In the genomic region with DNA sequence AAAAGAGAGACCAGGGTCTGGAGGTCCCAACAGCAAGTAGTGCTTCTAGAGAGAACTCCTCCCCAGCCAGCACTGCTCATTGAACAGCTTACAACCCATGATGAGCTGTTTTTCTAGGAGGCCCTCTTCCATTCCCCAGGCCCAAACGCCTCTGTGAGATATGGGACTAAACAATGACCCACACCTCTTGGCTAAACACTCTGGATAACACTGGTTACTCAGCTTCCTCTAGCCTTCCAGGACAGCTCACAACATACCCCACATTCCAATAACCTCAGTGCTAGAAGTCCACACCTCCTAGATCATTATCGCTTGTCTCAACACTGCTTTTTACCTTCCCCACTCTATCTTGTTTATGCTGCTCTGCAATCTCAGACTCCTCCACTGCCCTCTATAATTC, we compare ENCODE assay signal across 12 cellular contexts. TPM values are rescaled to one million over a fixed set of nuclear protein-coding genes. Genes with fewer than 3 reads are reported as not detected.
A peak's percentile ranks its signal among the peaks of the same experiment; 100 is the strongest.
DNase-seq lines count a peak whose midpoint lies in the region; TF ChIP-seq lines count a peak whose summit lies in the region.
"Had no signal": no experiment of that assay in that cellular context is flagged by ENCODE, and none has a peak within 500 bp of the region (broad histone marks: within the 10 kb centered on the region; RNA-seq: fewer than 3 reads in every experiment).

No MANE protein-coding gene starts in this region.

- no peaks in the 10 kb centered on the region for H3K4me1 Mint-ChIP-seq in activated T-helper 1 cell treated with anti-CD3 and anti-CD28 coated beads, Interleukin-12 subunit alpha, Interleukin-12 subunit beta, Interleukin-2, Interleukin-4 antibody, amounts not matched to agents 30 ng/mL and 10 ng/mL and 1 ng/mL, durations not matched to agents 14 hours and 24 hours and 36 hours (ENCODE audit: low read depth)
- H3K4me1 Mint-ChIP-seq: activated CD4-positive, alpha-beta T cell treated with anti-CD3 and anti-CD28 coated beads for 36 hours had no signal

- H3K9me3 ChIP-seq in HUES48 (ENCODE audit: control insufficient read depth, insufficient read depth, low read length) (no peaks in the 10 kb centered on the region), colonic mucosa (no peaks in the 10 kb centered on the region)
- H3K9me3 ChIP-seq: heart left ventricle, right atrium auricular region had no signal

- intact Hi-C loops in activated T-helper 1 cell treated with anti-CD3 and anti-CD28 coated beads, Interleukin-12 subunit alpha, Interleukin-12 subunit beta, Interleukin-2, Interleukin-4 antibody, amounts not matched to agents 30 ng/mL and 10 ng/mL and 1 ng/mL, durations not matched to agents 14 hours and 24 hours and 36 hours (cut with micrococcal nuclease): no loop called here
- intact Hi-C loops in colonic mucosa (cut with DNase I): no loop called here

- H3K27ac ChIP-seq in HUES48 (ENCODE audit: low read depth, low read length) (peak overlapping the region; percentile 69), colonic mucosa (no peak overlapping the region)
- H3K27ac ChIP-seq: heart left ventricle, right atrium auricular region had no signal

- H3K4me1 ChIP-seq in HUES48 (ENCODE audit: control insufficient read depth, insufficient read depth, low read length) (peaks cover 10% of the 10 kb centered on the region), colonic mucosa (no peaks in the 10 kb centered on the region)
- H3K4me1 ChIP-seq: heart left ventricle, right atrium auricular region had no signal

- H3K9ac ChIP-seq in HUES48 (ENCODE audit: low read depth, low read length): no peak overlapping the region
- no peak overlapping the region for H3K9ac ChIP-seq in colonic mucosa (ENCODE audit: low read depth in 2 of 2, low read length in 2 of 2)

- H3K36me3 ChIP-seq in HUES48 (ENCODE audit: control insufficient read depth, insufficient read depth, low read length) (no peaks in the 10 kb centered on the region), kidney epithelial cell (ENCODE audit: control insufficient read depth, insufficient read depth, low read length) (no peaks in the 10 kb centered on the region), colonic mucosa (no peaks in the 10 kb centered on the region)
- H3K36me3 ChIP-seq: right atrium auricular region had no signal

- H3K27me3 ChIP-seq in HUES48 (ENCODE audit: control insufficient read depth, insufficient read depth, low read length) (no peaks in the 10 kb centered on the region), kidney epithelial cell (ENCODE audit: control insufficient read depth, insufficient read depth, low read length) (no peaks in the 10 kb centered on the region), colonic mucosa (no peaks in the 10 kb centered on the region)
- H3K27me3 ChIP-seq: heart left ventricle, right atrium auricular region had no signal

- no peaks in the 10 kb centered on the region for H3K9me3 Mint-ChIP-seq in activated T-helper 1 cell treated with anti-CD3 and anti-CD28 coated beads, Interleukin-12 subunit alpha, Interleukin-12 subunit beta, Interleukin-2, Interleukin-4 antibody, amounts not matched to agents 30 ng/mL and 10 ng/mL and 1 ng/mL, durations not matched to agents 14 hours and 24 hours and 36 hours

- H3K4me3 Mint-ChIP-seq in activated T-helper 1 cell treated with anti-CD3 and anti-CD28 coated beads, Interleukin-12 subunit alpha, Interleukin-12 subunit beta, Interleukin-2, Interleukin-4 antibody, amounts not matched to agents 30 ng/mL and 10 ng/mL and 1 ng/mL, durations not matched to agents 14 hours and 24 hours and 36 hours: no peak overlapping the region
- H3K4me3 Mint-ChIP-seq: activated CD4-positive, alpha-beta T cell treated with anti-CD3 and anti-CD28 coated beads for 36 hours had no signal

- H3K27ac Mint-ChIP-seq in activated T-helper 1 cell treated with anti-CD3 and anti-CD28 coated beads, Interleukin-12 subunit alpha, Interleukin-12 subunit beta, Interleukin-2, Interleukin-4 antibody, amounts not matched to agents 30 ng/mL and 10 ng/mL and 1 ng/mL, durations not matched to agents 14 hours and 24 hours and 36 hours: no peak overlapping the region
- H3K27ac Mint-ChIP-seq: activated CD4-positive, alpha-beta T cell treated with anti-CD3 and anti-CD28 coated beads for 36 hours had no signal

- DNase-seq in AG08395 (ENCODE audit: low spot score) (peak; percentile 83), astrocyte of the hippocampus (ENCODE audit: low read depth, low spot score) (peak; percentile 77), kidney epithelial cell (ENCODE audit: low read depth) (peak; percentile 81), NCI-H69 (lab: John Stamatoyannopoulos, UW) (no peak), C1 segment of cervical spinal cord (lab: John Stamatoyannopoulos, UW) (no peak), colonic mucosa (no peak)
- DNase-seq in activated T-helper 1 cell treated with anti-CD3 and anti-CD28 coated beads, Interleukin-12 subunit alpha, Interleukin-12 subunit beta, Interleukin-2, Interleukin-4 antibody, amounts not matched to agents 30 ng/mL and 10 ng/mL and 1 ng/mL, durations not matched to agents 14 hours and 24 hours and 36 hours (ENCODE audit: low spot score): no peak
- DNase-seq: activated CD4-positive, alpha-beta T cell treated with anti-CD3 and anti-CD28 coated beads for 36 hours; GOT3; heart left ventricle had no signal

- no peak overlapping the region for H3K4me3 ChIP-seq in HUES48 (ENCODE audit: low read depth, low read length)
- H3K4me3 ChIP-seq in kidney epithelial cell (ENCODE audit: low read depth, low read length): no peak overlapping the region
- no peak overlapping the region for H3K4me3 ChIP-seq in colonic mucosa
- H3K4me3 ChIP-seq: heart left ventricle, right atrium auricular region had no signal

- no peaks in the 10 kb centered on the region for H3K36me3 Mint-ChIP-seq in activated T-helper 1 cell treated with anti-CD3 and anti-CD28 coated beads, Interleukin-12 subunit alpha, Interleukin-12 subunit beta, Interleukin-2, Interleukin-4 antibody, amounts not matched to agents 30 ng/mL and 10 ng/mL and 1 ng/mL, durations not matched to agents 14 hours and 24 hours and 36 hours (ENCODE audit: low read depth)

- no peak for TF ChIP-seq CTCF in kidney epithelial cell (IDR thresholded peaks at IDR 0.05; ENCODE audit: insufficient read depth, low read length, poor library complexity, severe bottlenecking)
- TF ChIP-seq CTCF in colonic mucosa (IDR thresholded peaks at IDR 0.05): no peak

- H3K27me3 Mint-ChIP-seq in activated T-helper 1 cell treated with anti-CD3 and anti-CD28 coated beads, Interleukin-12 subunit alpha, Interleukin-12 subunit beta, Interleukin-2, Interleukin-4 antibody, amounts not matched to agents 30 ng/mL and 10 ng/mL and 1 ng/mL, durations not matched to agents 14 hours and 24 hours and 36 hours (ENCODE audit: insufficient read depth): no peaks in the 10 kb centered on the region
- H3K27me3 Mint-ChIP-seq: activated CD4-positive, alpha-beta T cell treated with anti-CD3 and anti-CD28 coated beads for 36 hours had no signal

RNA-seq across cellular contexts. Expression of gene PGRMC2, which starts 35.4 kb away (rescaled TPM):
- total RNA-seq in kidney epithelial cell (29.6 and 37.3 TPM in 2 replicates), colonic mucosa (100 to 1,000 TPM in 1 of 2 donors, 10 to 100 TPM in 1; 76.3 to 116 TPM)
- 43.4 and 45.8 TPM in 2 replicates for total RNA-seq in activated T-helper 1 cell treated with anti-CD3 and anti-CD28 coated beads, Interleukin-12 subunit alpha, Interleukin-12 subunit beta, Interleukin-2, Interleukin-4 antibody, amounts not matched to agents 30 ng/mL and 10 ng/mL and 1 ng/mL, durations not matched to agents 14 hours and 24 hours and 36 hours

Comparison
In these comparisons a context has a peak if more than half of its experiments do, and no peak if none do; other contexts are left out.
1. DNase-seq: peak in AG08395 (single experiment), astrocyte of the hippocampus (single experiment) and kidney epithelial cell (single experiment); none in activated T-helper 1 cell treated with anti-CD3 and anti-CD28 coated beads, Interleukin-12 subunit alpha, Interleukin-12 subunit beta, Interleukin-2, Interleukin-4 antibody, amounts not matched to agents 30 ng/mL and 10 ng/mL and 1 ng/mL, durations not matched to agents 14 hours and 24 hours and 36 hours (single experiment), NCI-H69 (single experiment), C1 segment of cervical spinal cord (0 of 14) and colonic mucosa (single experiment).